8 cellular contexts compared by ENCODE assay signal in the genomic region with DNA sequence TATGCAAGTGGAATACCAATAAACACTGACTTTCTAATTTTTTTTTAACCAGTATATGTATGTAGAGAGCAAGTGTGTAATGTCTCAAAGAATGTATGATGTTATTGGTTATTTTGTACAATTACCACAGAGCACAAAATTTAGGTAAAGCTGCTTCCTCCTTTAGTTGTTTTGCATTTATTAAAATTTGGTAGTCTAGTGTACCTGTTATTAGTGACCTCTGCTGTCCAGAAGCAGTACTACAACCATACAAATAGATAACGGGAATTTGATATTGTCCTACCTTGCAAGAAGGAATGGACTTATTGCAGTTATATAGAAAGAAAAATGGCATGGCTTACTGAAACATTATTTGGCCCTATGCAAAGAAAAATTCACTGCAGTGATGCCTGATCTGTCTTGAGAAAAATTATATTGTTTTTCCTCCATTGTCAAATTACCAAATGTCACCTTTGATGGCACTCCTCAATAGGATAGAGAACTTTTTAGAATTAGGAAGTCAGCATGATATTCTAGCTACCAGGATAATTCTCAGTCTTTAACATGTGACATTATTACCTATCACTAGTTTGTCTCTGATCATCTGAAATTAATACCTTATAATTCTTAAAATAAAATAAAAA.
DNase-seq lines count a peak whose midpoint lies in the region; ATAC-seq lines count a peak whose summit lies in the region.

No MANE protein-coding gene starts in this region.

- DNase-seq in EH (ENCODE audit: low read depth) (peak; percentile 54), NCI-H82 treated with DMSO at 0.1 percent for 48 hours (lab: John Stamatoyannopoulos, UW; ENCODE audit: unreplicated experiment) (peak; percentile 8), cerebellum (ENCODE audit: low spot score) (peak; percentile 3), middle frontal gyrus (ENCODE audit: extremely low spot score, low spot score) (peak; percentile 45)
- no peak for DNase-seq in activated naive CD4-positive, alpha-beta T cell (lab: John Stamatoyannopoulos, UW)

- ATAC-seq in HG03159 (IDR thresholded peaks at IDR 0.05; ENCODE audit: unreplicated experiment) (peak; percentile 55), HG03097 (IDR thresholded peaks at IDR 0.05; ENCODE audit: low FRiP score, unreplicated experiment) (no peak), HG03442 (IDR thresholded peaks at IDR 0.05; ENCODE audit: unreplicated experiment) (no peak)

Comparison
In these comparisons a context has a peak if more than half of its experiments do, and no peak if none do; other contexts are left out.
1. DNase-seq: peak in EH (single experiment), NCI-H82 treated with DMSO at 0.1 percent for 48 hours (single experiment), cerebellum (single experiment) and middle frontal gyrus (single experiment); none in activated naive CD4-positive, alpha-beta T cell (0 of 4).